In the genomic region with DNA sequence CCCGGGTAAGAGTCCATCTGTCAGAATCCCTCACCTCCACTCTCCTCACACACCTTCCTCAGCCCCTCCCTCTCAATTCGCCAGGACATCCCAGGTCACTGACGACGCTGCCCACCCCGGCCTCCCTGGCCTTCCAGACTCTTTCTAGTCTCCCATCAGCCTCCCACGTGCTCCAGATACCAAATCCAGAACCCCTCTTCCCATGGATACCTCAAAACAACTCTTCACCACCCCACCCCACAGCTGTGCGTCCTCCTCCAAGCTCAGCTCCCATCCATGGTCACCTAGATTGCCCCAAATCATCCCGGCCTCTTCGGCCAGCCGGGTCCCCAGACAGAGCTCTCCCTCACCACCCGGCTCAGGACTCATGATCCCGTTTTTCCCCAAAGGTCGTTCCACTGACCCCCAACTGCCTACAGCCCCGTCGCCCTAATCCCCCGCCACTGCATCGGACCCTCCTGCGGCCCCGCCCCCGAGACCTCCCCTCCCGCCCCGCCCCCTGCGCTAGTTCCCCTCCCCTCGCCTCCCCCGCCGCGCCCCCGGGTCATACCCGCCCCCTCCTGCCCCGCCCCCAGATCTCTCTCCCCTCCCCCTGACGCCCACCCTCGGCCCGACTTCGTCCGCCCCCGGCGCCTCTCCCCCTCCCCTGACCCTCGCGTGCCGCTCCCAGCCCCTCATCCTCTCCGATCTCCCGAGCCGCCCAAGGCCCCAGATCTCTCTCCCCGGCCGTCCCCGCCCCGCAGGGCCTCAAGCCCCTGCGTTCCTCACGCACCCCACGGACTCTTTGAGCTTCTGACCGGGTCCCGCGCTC, we compare ENCODE assay signal across 1 cellular context.
TF ChIP-seq lines count a peak whose summit lies in the region.

No MANE protein-coding gene starts in this region.

TF ChIP-seq in endothelial cell of umbilical vein, 7 proteins besides CTCF, POLR2A, EP300 and RAD21:
- TF ChIP-seq FOS (IDR thresholded peaks at IDR 0.05; ENCODE audit: borderline replicate concordance, insufficient read depth, low read length) = no peak
- no peak for TF ChIP-seq MYC (IDR thresholded peaks at IDR 0.05; ENCODE audit: low read depth, low read length)
- no peak for TF ChIP-seq JUN (IDR thresholded peaks at IDR 0.05; ENCODE audit: borderline replicate concordance, insufficient read depth, insufficient read length, low read depth)
- TF ChIP-seq GATA2 (IDR thresholded peaks at IDR 0.05; ENCODE audit: insufficient read depth, insufficient read length, low read depth, low read length) = no peak
- TF ChIP-seq POLR2AphosphoS5 (IDR thresholded peaks at IDR 0.05; ENCODE audit: insufficient read depth, low read depth, low read length) = no peak
- TF ChIP-seq, protein P1, sequence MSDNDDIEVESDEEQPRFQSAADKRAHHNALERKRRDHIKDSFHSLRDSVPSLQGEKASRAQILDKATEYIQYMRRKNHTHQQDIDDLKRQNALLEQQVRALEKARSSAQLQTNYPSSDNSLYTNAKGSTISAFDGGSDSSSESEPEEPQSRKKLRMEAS (IDR thresholded peaks at IDR 0.05; ENCODE audit: insufficient read depth, insufficient read length) = no peak
- TF ChIP-seq EZH2 (IDR thresholded peaks at IDR 0.05; ENCODE audit: borderline replicate concordance, low read depth, low read length, severe bottlenecking) = no peak
